Comparison of ENCODE assay signal across 20 cellular contexts in genomic region chr19:45881082-45881908, GRCh38. TPM values are rescaled to one million over a fixed set of nuclear protein-coding genes. Genes with fewer than 3 reads are reported as not detected.
A peak's percentile ranks its signal among the peaks of the same experiment; 100 is the strongest.
DNase-seq lines count a peak whose midpoint lies in the region; ATAC-seq, FAIRE-seq and TF ChIP-seq lines count a peak whose summit lies in the region.
"Had no signal": no experiment of that assay in that cellular context is flagged by ENCODE, and none has a peak within 500 bp of the region (broad histone marks: within the 10 kb centered on the region; RNA-seq: fewer than 3 reads in every experiment).

No MANE protein-coding gene starts in this region.

- no peak overlapping the region for H3K4me3 ChIP-seq in Peyer's patch
- peak overlapping the region; percentile 65; the same call in 1 of the 2 replicates for H3K4me3 ChIP-seq in iPS-20b (ENCODE audit: low read length)
- H3K4me3 ChIP-seq: esophagus muscularis mucosa had no signal

- TF ChIP-seq CTCF in Peyer's patch (IDR thresholded peaks at IDR 0.05) (no peak), type B pancreatic cell (conservative IDR thresholded peaks at IDR 0.05) (no peak)

- H3K4me3 Mint-ChIP-seq in T-helper 1 cell treated with Interleukin-12 subunit alpha and Interleukin-12 subunit beta and Interleukin-4 antibody, amounts not matched to agents 30 μg/mL and 1 μg/mL, for 36 hours: peak overlapping the region; percentile 31
- peak overlapping the region; percentile 94 for H3K4me3 Mint-ChIP-seq in type B pancreatic cell
- H3K4me3 Mint-ChIP-seq: stimulated activated naive CD8-positive, alpha-beta T cell treated with anti-CD3 and anti-CD28 coated beads, Interleukin-15, amount 100 ng/mL, for 72 hours had no signal

- peaks cover 0 to 9% (median 0%) of the 10 kb centered on the region in 3 donors for H3K36me3 ChIP-seq in Peyer's patch
- no peaks in the 10 kb centered on the region for H3K36me3 ChIP-seq in iPS-20b (ENCODE audit: insufficient read depth, low read depth, low read length)

- peaks cover 6 to 59% (median 30%) of the 10 kb centered on the region in 4 donors for H3K4me1 ChIP-seq in Peyer's patch
- peaks cover 15% of the 10 kb centered on the region; the same call in 1 of the 2 replicates for H3K4me1 ChIP-seq in iPS-20b (ENCODE audit: insufficient read depth, low read length)

- peaks cover 4% of the 10 kb centered on the region for H3K27me3 Mint-ChIP-seq in T-helper 1 cell treated with Interleukin-12 subunit alpha and Interleukin-12 subunit beta and Interleukin-4 antibody, amounts not matched to agents 30 μg/mL and 1 μg/mL, for 36 hours (ENCODE audit: low read depth)
- H3K27me3 Mint-ChIP-seq in type B pancreatic cell: peaks cover 5% of the 10 kb centered on the region

- H3K27ac ChIP-seq in Peyer's patch (peak overlapping the region in 3 of 4 donors; percentile 68 to 92 (median 90)), iPS-20b (ENCODE audit: low read length) (no peak overlapping the region)
- H3K27ac ChIP-seq: esophagus muscularis mucosa, neutrophil had no signal

- H3K27me3 ChIP-seq in Peyer's patch: no peaks in the 10 kb centered on the region
- no peaks in the 10 kb centered on the region for H3K27me3 ChIP-seq in iPS-20b (ENCODE audit: insufficient read depth, low read length)

- no peaks in the 10 kb centered on the region for H3K9me3 Mint-ChIP-seq in T-helper 1 cell treated with Interleukin-12 subunit alpha and Interleukin-12 subunit beta and Interleukin-4 antibody, amounts not matched to agents 30 μg/mL and 1 μg/mL, for 36 hours
- H3K9me3 Mint-ChIP-seq in type B pancreatic cell: no peaks in the 10 kb centered on the region
- H3K9me3 Mint-ChIP-seq: stimulated activated naive CD8-positive, alpha-beta T cell treated with anti-CD3 and anti-CD28 coated beads, Interleukin-15, amount 100 ng/mL, for 72 hours; T-cell had no signal

- H3K36me3 Mint-ChIP-seq in T-helper 1 cell treated with Interleukin-12 subunit alpha and Interleukin-12 subunit beta and Interleukin-4 antibody, amounts not matched to agents 30 μg/mL and 1 μg/mL, for 36 hours (ENCODE audit: low read depth): peaks cover 2% of the 10 kb centered on the region
- peaks cover 5% of the 10 kb centered on the region for H3K36me3 Mint-ChIP-seq in type B pancreatic cell
- H3K36me3 Mint-ChIP-seq: T-cell had no signal

- peaks cover 29% of the 10 kb centered on the region for H3K4me1 Mint-ChIP-seq in T-helper 1 cell treated with Interleukin-12 subunit alpha and Interleukin-12 subunit beta and Interleukin-4 antibody, amounts not matched to agents 30 μg/mL and 1 μg/mL, for 36 hours (ENCODE audit: low read depth)
- peaks cover 37% of the 10 kb centered on the region for H3K4me1 Mint-ChIP-seq in type B pancreatic cell (ENCODE audit: unreplicated experiment)

- TF ChIP-seq POLR2A in Peyer's patch (IDR thresholded peaks at IDR 0.05) (peak in 1 of 2 donors; percentile 6), GM18505 (IDR thresholded peaks at IDR 0.05; ENCODE audit: borderline replicate concordance, extremely low read depth, insufficient read depth, insufficient read length) (no peak)

- no peak for FAIRE-seq in urothelium cell line (lab: Jason Lieb, UNC)
- FAIRE-seq: colon, D721Med, RCC 7860 had no signal

- ATAC-seq in GM18505 (IDR thresholded peaks at IDR 0.05; ENCODE audit: unreplicated experiment): no peak
- ATAC-seq: stimulated activated naive CD8-positive, alpha-beta T cell treated with anti-CD3 and anti-CD28 coated beads, Interleukin-15, amount 100 ng/mL, for 72 hours; T-cell had no signal

- DNase-seq in T-helper 1 cell (no peak), Peyer's patch (no peak), type B pancreatic cell (ENCODE audit: extremely low spot score, unreplicated experiment) (no peak), germinal center (ENCODE audit: low spot score) (no peak), urothelium cell line (ENCODE audit: low spot score) (no peak)
- DNase-seq: activated CD4-positive, CD25-positive, alpha-beta regulatory T cell treated with anti-CD3 and anti-CD28 coated beads, Interleukin-2, amount 50 U/mL, for 72 hours; hypothalamus; MM.1S; stimulated activated naive CD8-positive, alpha-beta T cell treated with anti-CD3 and anti-CD28 coated beads, Interleukin-15, amount 100 ng/mL, for 72 hours; T-cell had no signal

- peak overlapping the region; percentile 52 for H3K27ac Mint-ChIP-seq in T-helper 1 cell treated with Interleukin-12 subunit alpha and Interleukin-12 subunit beta and Interleukin-4 antibody, amounts not matched to agents 30 μg/mL and 1 μg/mL, for 36 hours
- peak overlapping the region; percentile 78 for H3K27ac Mint-ChIP-seq in type B pancreatic cell
- H3K27ac Mint-ChIP-seq: stimulated activated naive CD8-positive, alpha-beta T cell treated with anti-CD3 and anti-CD28 coated beads, Interleukin-15, amount 100 ng/mL, for 72 hours; T-cell had no signal

- H3K9me3 ChIP-seq in Peyer's patch: no peaks in the 10 kb centered on the region
- no peaks in the 10 kb centered on the region for H3K9me3 ChIP-seq in iPS-20b (ENCODE audit: insufficient read depth, low read depth, low read length)
- H3K9me3 ChIP-seq: esophagus muscularis mucosa, neutrophil had no signal

- H3K9ac ChIP-seq in iPS-20b (ENCODE audit: low read depth, low read length): peak overlapping the region; percentile 81; the same call in 1 of the 2 replicates

RNA-seq across cellular contexts. Expression of gene IRF2BP1, which starts 4.6 kb away (rescaled TPM):
- total RNA-seq in Peyer's patch (10 to 100 TPM; 18.2 to 26.4 (median 23.1) TPM), type B pancreatic cell (ENCODE audit: low replicate concordance) (25.5 and 32.2 TPM in 2 replicates)

RNA-seq across cellular contexts. Expression of gene FOXA3, which starts 17.2 kb away (rescaled TPM):
- 10 to 100 TPM in 3 of 4 donors, 1 to 10 TPM in 1; 9.1 to 17.0 (median 10.6) TPM for total RNA-seq in Peyer's patch
- 3.3 and 5.0 TPM in 2 replicates for total RNA-seq in type B pancreatic cell (ENCODE audit: low replicate concordance)
- total RNA-seq: esophagus muscularis mucosa, skeletal muscle tissue had no signal

RNA-seq across cellular contexts. Expression of gene SYMPK, which starts 18.3 kb away (rescaled TPM):
- total RNA-seq in Peyer's patch: 100 to 1,000 TPM in 1 of 4 donors, 10 to 100 TPM in 3; 44.0 to 158 (median 90.3) TPM
- total RNA-seq in type B pancreatic cell (ENCODE audit: low replicate concordance): 66.7 and 93.0 TPM in 2 replicates

RNA-seq across cellular contexts. Expression of gene MYPOP, which starts 21.1 kb away (rescaled TPM):
- total RNA-seq in Peyer's patch: 10 to 100 TPM in 3 of 4 donors, 1 to 10 TPM in 1; 4.1 to 17.7 (median 14.2) TPM
- 8.0 and 8.5 TPM in 2 replicates for total RNA-seq in type B pancreatic cell (ENCODE audit: low replicate concordance)

RNA-seq across cellular contexts. Expression of gene NANOS2, which starts 33.3 kb away (rescaled TPM):
- total RNA-seq in Peyer's patch (not detected), type B pancreatic cell (ENCODE audit: low replicate concordance) (not detected in 2 replicates)
- total RNA-seq: esophagus muscularis mucosa, lower leg skin, skeletal muscle tissue, T-cell had no signal
